In genomic region chr3:71226565-71227281, GRCh38 we compare ENCODE assay signal across 8 cellular contexts.
DNase-seq lines count a peak whose midpoint lies in the region; ATAC-seq and TF ChIP-seq lines count a peak whose summit lies in the region.

No MANE protein-coding gene starts in this region.

- H3K4me3 Mint-ChIP-seq in activated T-helper 17 cell treated with anti-CD3 and anti-CD28 coated beads, Interleukin-2, amount 50 U/mL, for 72 hours = peak overlapping the region; percentile 73
- no peak overlapping the region for H3K4me3 Mint-ChIP-seq in Calu3 (ENCODE audit: low read depth, unreplicated experiment)

- CTCF ChIA-PET in IMR-90 (lab: Yijun Ruan, JAX) (no interaction called here), Calu3 (lab: Charles Lee) (no interaction called here)

- peak overlapping the region; percentile 90 for H2AFZ ChIP-seq in IMR-90 (replicated peaks; ENCODE audit: low read length, poor library complexity)

- H3K9ac ChIP-seq in IMR-90 (ENCODE audit: low read depth, low read length) = peak overlapping the region; percentile 71

- dilution Hi-C loops in IMR-90 (cut with HindIII; ENCODE audit: low sequenced_read_pairs, unreplicated experiment) = no loop called here

- H3K14ac ChIP-seq in IMR-90 (replicated peaks; ENCODE audit: low read depth, low read length) = peak overlapping the region; percentile 96

- WGBS in IMR-90 (ENCODE audit: extremely low coverage in 2 of 2, insufficient read length in 1 of 2), 2 experiments = 24% methylated on average over 15 of the region's 23 CpGs; no CpG with 5 or more reads in 1 of the 2 experiments

- no peak for TF ChIP-seq RAD21 in IMR-90 (IDR thresholded peaks at IDR 0.05; ENCODE audit: low read length)

- H4K5ac ChIP-seq in IMR-90 (ENCODE audit: low read depth, low read length) = peak overlapping the region; percentile 83

- in situ Hi-C loops in IMR-90 (cut with MboI; ENCODE audit: low sequenced_read_pairs) = no loop called here

- H3K4me3 ChIP-seq in IMR-90 (ENCODE audit: insufficient read depth, low read depth, low read length) (peak overlapping the region; percentile 35), foreskin fibroblast (ENCODE audit: low read depth in 1 of 2, low read length in 2 of 2) (no peak overlapping the region)

- peaks cover 4% of the 10 kb centered on the region for H3K9me3 Mint-ChIP-seq in activated T-helper 17 cell treated with anti-CD3 and anti-CD28 coated beads, Interleukin-2, amount 50 U/mL, for 72 hours
- H3K9me3 Mint-ChIP-seq in Calu3 (ENCODE audit: low read depth, unreplicated experiment) = peaks cover 2% of the 10 kb centered on the region

- no peaks in the 10 kb centered on the region for H4K20me1 ChIP-seq in IMR-90 (ENCODE audit: insufficient read depth, low read length)

- peak overlapping the region; percentile 85 for H3K27ac Mint-ChIP-seq in activated T-helper 17 cell treated with anti-CD3 and anti-CD28 coated beads, Interleukin-2, amount 50 U/mL, for 72 hours
- H3K27ac Mint-ChIP-seq in Calu3 (ENCODE audit: unreplicated experiment) = no peak overlapping the region

- peak overlapping the region; percentile 89 for H2BK120ac ChIP-seq in IMR-90 (ENCODE audit: low read depth, low read length)

- peak overlapping the region; percentile 80 for H3K4me2 ChIP-seq in IMR-90 (ENCODE audit: low read depth, low read length)

- H3K4me1 Mint-ChIP-seq in activated T-helper 17 cell treated with anti-CD3 and anti-CD28 coated beads, Interleukin-2, amount 50 U/mL, for 72 hours = peaks cover 41% of the 10 kb centered on the region
- H3K4me1 Mint-ChIP-seq in Calu3 (ENCODE audit: low read depth, unreplicated experiment) = no peaks in the 10 kb centered on the region

- intact Hi-C loops in IMR-90 (cut with micrococcal nuclease) = loop anchor here (5.0 kb wide), 2 partner anchors 94 to 164 kb away; no protein-coding TSS in a partner anchor
- intact Hi-C loops in left colon (cut with DNase I, micrococcal nuclease) = no loop called here
- intact Hi-C loops in Calu3 (cut with micrococcal nuclease; ENCODE audit: unreplicated experiment) = no loop called here

- peak overlapping the region; percentile 83 to 96 for H4K8ac ChIP-seq in IMR-90 (ENCODE audit: low read depth in 2 of 2, low read length in 2 of 2)

- peaks cover 22% of the 10 kb centered on the region for H3K4me1 ChIP-seq in IMR-90 (ENCODE audit: control insufficient read depth, insufficient read depth, low read length)

- 0 out of 2 replicates have a peak, but pooled peaks have one; percentile 13 for TF ChIP-seq POLR2A in IMR-90 (IDR thresholded peaks at IDR 0.05; ENCODE audit: low read depth, low read length)

- H3K27me3 Mint-ChIP-seq in activated T-helper 17 cell treated with anti-CD3 and anti-CD28 coated beads, Interleukin-2, amount 50 U/mL, for 72 hours = no peaks in the 10 kb centered on the region
- H3K27me3 Mint-ChIP-seq in Calu3 (ENCODE audit: unreplicated experiment) = no peaks in the 10 kb centered on the region

- peak overlapping the region; percentile 73 for H3K56ac ChIP-seq in IMR-90 (ENCODE audit: extremely low read depth, insufficient read depth, low read length)

- H3K23ac ChIP-seq in IMR-90 (ENCODE audit: low read depth, low read length) = peak overlapping the region; percentile 94

- peak overlapping the region; percentile 97 for H3K4ac ChIP-seq in IMR-90 (ENCODE audit: low read depth, low read length)

- no peaks in the 10 kb centered on the region for H3K27me3 ChIP-seq in IMR-90 (ENCODE audit: control insufficient read depth, insufficient read depth, low read length)

- peaks cover 25 to 41% of the 10 kb centered on the region in 2 experiments for H3K79me1 ChIP-seq in IMR-90 (ENCODE audit: low read depth in 1 of 2, low read length in 2 of 2)

- H2BK15ac ChIP-seq in IMR-90 (ENCODE audit: low read depth, low read length) = peak overlapping the region; percentile 97; the same call in 2 of the 3 replicates

- peaks cover 26% of the 10 kb centered on the region for H3K9me1 ChIP-seq in IMR-90 (ENCODE audit: insufficient read depth, low read length)

- H2AK5ac ChIP-seq in IMR-90 (ENCODE audit: low read depth, low read length) = peak overlapping the region; percentile 95

- H4K91ac ChIP-seq in IMR-90 (ENCODE audit: insufficient read depth, low read depth, low read length) = peak overlapping the region; percentile 95

- H2BK20ac ChIP-seq in IMR-90 (ENCODE audit: low read depth, low read length) = peak overlapping the region; percentile 70

- H3K27ac ChIP-seq in IMR-90 (ENCODE audit: insufficient read depth, low read length) = peak overlapping the region; percentile 97

- peak overlapping the region; percentile 87 for H3K18ac ChIP-seq in IMR-90 (ENCODE audit: low read depth, low read length)

- H2BK5ac ChIP-seq in IMR-90 (ENCODE audit: low read depth, low read length, poor library complexity, severe bottlenecking) = peak overlapping the region; percentile 96

- H3K36me3 Mint-ChIP-seq in activated T-helper 17 cell treated with anti-CD3 and anti-CD28 coated beads, Interleukin-2, amount 50 U/mL, for 72 hours (ENCODE audit: low read depth) = peaks cover 9% of the 10 kb centered on the region
- H3K36me3 Mint-ChIP-seq in Calu3 (ENCODE audit: insufficient read depth, unreplicated experiment) = no peaks in the 10 kb centered on the region

- POLR2A ChIA-PET in IMR-90 (lab: Charles Lee; ENCODE audit: unreplicated experiment) = no interaction called here

- H3K9me3 ChIP-seq in IMR-90 (ENCODE audit: control insufficient read depth, insufficient read depth, low read length) = no peaks in the 10 kb centered on the region

- TF ChIP-seq CTCF in IMR-90 (conservative IDR thresholded peaks at IDR 0.05; ENCODE audit: low read depth, low read length) (no peak), foreskin fibroblast (IDR thresholded peaks at IDR 0.05; ENCODE audit: low read depth, low read length) (no peak), Calu3 (IDR thresholded peaks at IDR 0.05; ENCODE audit: unreplicated experiment) (no peak)

- ATAC-seq in GM21367 (IDR thresholded peaks at IDR 0.05; ENCODE audit: unreplicated experiment) = peak; percentile 84
- peak; percentile 55 for ATAC-seq in IMR-90 (ENCODE audit: low read depth)
- ATAC-seq in activated T-helper 17 cell treated with anti-CD3 and anti-CD28 coated beads, Interleukin-2, amount 50 U/mL, for 72 hours (replicated peaks) = peak; percentile 92
- peak; percentile 23 for ATAC-seq in left colon

- H3K36me3 ChIP-seq in IMR-90 (ENCODE audit: control insufficient read depth, insufficient read depth, low read length) = 0 out of 2 replicates have a peak, but pooled peaks cover 1% of the 10 kb centered on the region

- DNase-seq in AG08396 (ENCODE audit: low spot score) = peak; percentile 33
- DNase-seq in IMR-90 = peak; percentile 82
- no peak for DNase-seq in left colon
- DNase-seq in stimulated activated CD8-positive, alpha-beta memory T cell treated with anti-CD3 and anti-CD28 coated beads, Interleukin-15, amount 100 ng/mL, for 48 hours (ENCODE audit: low read depth in 2 of 2) = peak; percentile 89 to 92
- no peak for DNase-seq in foreskin fibroblast
- no peak for DNase-seq in Calu3

- BruUV-seq in IMR-90 (replicated peaks; lab: Mats Ljungman, UMichigan) (no TSS peak), Calu3 (replicated peaks; lab: Mats Ljungman, UMichigan) (no TSS peak)

- H2AK9ac ChIP-seq in IMR-90 (replicated peaks; ENCODE audit: low read depth, low read length, poor library complexity) = peak overlapping the region; percentile 91

TF ChIP-seq in IMR-90, 13 proteins besides CTCF, POLR2A, EP300 and RAD21:
- no peak for TF ChIP-seq RFX5 (IDR thresholded peaks at IDR 0.05; ENCODE audit: low read depth, low read length)
- TF ChIP-seq MAFK (IDR thresholded peaks at IDR 0.05; ENCODE audit: low read depth, low read length) = no peak
- peak; percentile 72; the same call in 1 of the 2 replicates for TF ChIP-seq BHLHE40 (IDR thresholded peaks at IDR 0.05; ENCODE audit: low read depth, low read length)
- TF ChIP-seq FOS (IDR thresholded peaks at IDR 0.05; ENCODE audit: low read depth, low read length) = peak; percentile 63
- no peak for TF ChIP-seq CEBPB (IDR thresholded peaks at IDR 0.05; ENCODE audit: low read depth, low read length)
- peak; percentile 14 for TF ChIP-seq RCOR1 (IDR thresholded peaks at IDR 0.05; ENCODE audit: insufficient replicate concordance, low read length)
- peak; percentile 11; the same call in 1 of the 2 replicates for TF ChIP-seq SMC3 (IDR thresholded peaks at IDR 0.05; ENCODE audit: low read depth, low read length)
- no peak for TF ChIP-seq NFE2L2 (IDR thresholded peaks at IDR 0.05; ENCODE audit: low read depth, low read length)
- TF ChIP-seq MAZ (IDR thresholded peaks at IDR 0.05; ENCODE audit: borderline replicate concordance, low read depth, low read length) = peak; percentile 25; the same call in 1 of the 2 replicates

Comparison
In these comparisons a context has a peak if more than half of its experiments do, and no peak if none do; other contexts are left out.
1. DNase-seq: peak in AG08396 (single experiment), IMR-90 (single experiment) and stimulated activated CD8-positive, alpha-beta memory T cell treated with anti-CD3 and anti-CD28 coated beads, Interleukin-15, amount 100 ng/mL, for 48 hours (2 of 2); none in left colon (0 of 2), foreskin fibroblast (0 of 2) and Calu3 (single experiment).
2. ATAC-seq: peak in every context shown above with its lines; median percentile 92 in activated T-helper 17 cell treated with anti-CD3 and anti-CD28 coated beads, Interleukin-2, amount 50 U/mL, for 72 hours; 84 in GM21367; 55 in IMR-90; 23 in left colon.